Comparison of ENCODE assay signal across 1 cellular context in genomic region chr22:29463487-29464088, GRCh38.
TF ChIP-seq lines count a peak whose summit lies in the region.

No MANE protein-coding gene starts in this region.

TF ChIP-seq in WTC11, 78 proteins besides CTCF, POLR2A, EP300 and RAD21 (continued from another document):
- TF ChIP-seq USF1 (CRISPR knock-in tag; IDR thresholded peaks at IDR 0.05), result no peak
TF ChIP-seq in WTC11: peak in this region for 0.
